Comparison of ENCODE assay signal across 30 cellular contexts in the genomic region with DNA sequence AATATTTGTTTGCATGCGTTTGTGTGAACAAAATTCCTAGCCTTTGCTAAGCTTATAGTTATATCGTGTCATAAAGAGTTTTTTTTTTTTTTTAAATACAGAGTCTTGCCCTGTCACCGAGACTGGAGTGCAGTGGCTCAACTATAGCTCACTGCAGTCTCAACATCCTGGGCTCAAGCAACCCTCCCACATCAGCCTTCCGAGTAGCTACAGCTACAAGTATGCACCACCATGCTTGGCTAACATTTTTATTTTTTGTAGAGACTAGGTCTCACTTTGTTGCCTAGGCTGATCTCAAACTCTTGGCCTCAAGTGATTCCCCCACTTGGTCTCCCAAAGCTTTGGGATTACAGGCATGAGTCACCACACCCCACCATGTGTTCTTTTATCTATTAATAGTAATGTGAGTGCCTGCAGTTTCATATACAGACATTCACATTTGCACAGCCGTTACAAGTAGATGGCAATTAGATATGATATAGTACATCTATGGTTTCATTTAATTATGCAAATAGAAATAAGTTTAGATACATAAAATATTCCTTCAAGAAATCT.
DNase-seq lines count a peak whose midpoint lies in the region; ATAC-seq and TF ChIP-seq lines count a peak whose summit lies in the region.
"Had no signal": no experiment of that assay in that cellular context is flagged by ENCODE, and none has a peak within 500 bp of the region (broad histone marks: within the 10 kb centered on the region; RNA-seq: fewer than 3 reads in every experiment).

No MANE protein-coding gene starts in this region.

- peaks cover 5% of the 10 kb centered on the region for H3K9me3 Mint-ChIP-seq in endodermal cell
- no peaks in the 10 kb centered on the region for H3K9me3 Mint-ChIP-seq in activated CD4-positive, alpha-beta memory T cell treated with anti-CD3 and anti-CD28 coated beads for 36 hours
- H3K9me3 Mint-ChIP-seq: activated CD4-positive, alpha-beta T cell treated with anti-CD3 and anti-CD28 coated beads, Interleukin-2, amount 10 ng/mL, durations not matched to agents 7 days and 5 days; activated naive CD8-positive, alpha-beta T cell treated with anti-CD3 and anti-CD28 coated beads for 36 hours; GM23338 had no signal

- no peak overlapping the region for H3K27ac Mint-ChIP-seq in endodermal cell
- no peak overlapping the region for H3K27ac Mint-ChIP-seq in activated CD4-positive, alpha-beta memory T cell treated with anti-CD3 and anti-CD28 coated beads for 36 hours
- H3K27ac Mint-ChIP-seq: activated B cell treated with CpG ODN at 0.5 μM for 24 hours; activated CD4-positive, alpha-beta T cell treated with anti-CD3 and anti-CD28 coated beads, Interleukin-2, amount 10 ng/mL, durations not matched to agents 7 days and 5 days; activated naive CD8-positive, alpha-beta T cell treated with anti-CD3 and anti-CD28 coated beads for 36 hours; GM23338; natural killer cell had no signal

- H3K4me3 Mint-ChIP-seq in endodermal cell = no peak overlapping the region
- H3K4me3 Mint-ChIP-seq in activated CD4-positive, alpha-beta memory T cell treated with anti-CD3 and anti-CD28 coated beads for 36 hours = no peak overlapping the region
- H3K4me3 Mint-ChIP-seq: activated B cell treated with CpG ODN at 0.5 μM for 24 hours; activated CD4-positive, alpha-beta T cell treated with anti-CD3 and anti-CD28 coated beads, Interleukin-2, amount 10 ng/mL, durations not matched to agents 7 days and 5 days; activated naive CD8-positive, alpha-beta T cell treated with anti-CD3 and anti-CD28 coated beads for 36 hours; GM23338; natural killer cell had no signal

- intact Hi-C loops in activated CD4-positive, alpha-beta memory T cell treated with anti-CD3 and anti-CD28 coated beads for 36 hours (cut with micrococcal nuclease) = no loop called here

- TF ChIP-seq CTCF in endodermal cell (conservative IDR thresholded peaks at IDR 0.05) = no peak

- H3K9me3 ChIP-seq in endodermal cell (ENCODE audit: control insufficient read depth, low read length) = no peaks in the 10 kb centered on the region
- H3K9me3 ChIP-seq: Peyer's patch, psoas muscle, sigmoid colon, tibial artery had no signal

- no peak overlapping the region for H3K4me3 ChIP-seq in endodermal cell (ENCODE audit: low read length)
- H3K4me3 ChIP-seq: GM23338, lung, Peyer's patch, psoas muscle, sigmoid colon, tibial artery had no signal

- no peak overlapping the region for H3K27ac ChIP-seq in endodermal cell (ENCODE audit: low read depth, low read length)
- H3K27ac ChIP-seq: Peyer's patch, psoas muscle, sigmoid colon, tibial artery had no signal

- H3K4me1 ChIP-seq in endodermal cell (ENCODE audit: control insufficient read depth, insufficient read depth, low read length) = peaks cover 4% of the 10 kb centered on the region
- H3K4me1 ChIP-seq: Peyer's patch, psoas muscle, sigmoid colon, tibial artery had no signal

- no peaks in the 10 kb centered on the region for H3K27me3 Mint-ChIP-seq in endodermal cell (ENCODE audit: insufficient read depth)
- no peaks in the 10 kb centered on the region for H3K27me3 Mint-ChIP-seq in activated CD4-positive, alpha-beta memory T cell treated with anti-CD3 and anti-CD28 coated beads for 36 hours
- H3K27me3 Mint-ChIP-seq: activated B cell treated with CpG ODN at 0.5 μM for 24 hours; activated CD4-positive, alpha-beta T cell treated with anti-CD3 and anti-CD28 coated beads, Interleukin-2, amount 10 ng/mL, durations not matched to agents 7 days and 5 days; activated naive CD8-positive, alpha-beta T cell treated with anti-CD3 and anti-CD28 coated beads for 36 hours had no signal

- no peak overlapping the region for H3K9ac ChIP-seq in endodermal cell (ENCODE audit: extremely low read depth, low read length, poor library complexity, severe bottlenecking)

- ATAC-seq in GM21447 (IDR thresholded peaks at IDR 0.05; ENCODE audit: unreplicated experiment) (no peak), GM18498 (IDR thresholded peaks at IDR 0.05; ENCODE audit: unreplicated experiment) (no peak)
- ATAC-seq: GM23338, natural killer cell, psoas muscle had no signal

- no peaks in the 10 kb centered on the region for H3K27me3 ChIP-seq in endodermal cell (ENCODE audit: control insufficient read depth, insufficient read depth, low read length, poor library complexity, severe bottlenecking)
- H3K27me3 ChIP-seq: Peyer's patch, sigmoid colon, tibial artery had no signal

- no peaks in the 10 kb centered on the region for H3K36me3 Mint-ChIP-seq in endodermal cell (ENCODE audit: low read depth)
- H3K36me3 Mint-ChIP-seq in activated CD4-positive, alpha-beta memory T cell treated with anti-CD3 and anti-CD28 coated beads for 36 hours = no peaks in the 10 kb centered on the region
- H3K36me3 Mint-ChIP-seq: activated naive CD8-positive, alpha-beta T cell treated with anti-CD3 and anti-CD28 coated beads for 36 hours; natural killer cell had no signal

- CTCF ChIA-PET in activated CD4-positive, alpha-beta memory T cell treated with anti-CD3 and anti-CD28 coated beads for 36 hours (lab: Charles Lee) = no interaction called here

- peaks cover 18% of the 10 kb centered on the region for H3K4me1 Mint-ChIP-seq in endodermal cell
- no peaks in the 10 kb centered on the region for H3K4me1 Mint-ChIP-seq in activated CD4-positive, alpha-beta memory T cell treated with anti-CD3 and anti-CD28 coated beads for 36 hours (ENCODE audit: low read depth)
- H3K4me1 Mint-ChIP-seq: activated B cell treated with CpG ODN at 0.5 μM for 24 hours; activated CD4-positive, alpha-beta T cell treated with anti-CD3 and anti-CD28 coated beads, Interleukin-2, amount 10 ng/mL, durations not matched to agents 7 days and 5 days; activated naive CD8-positive, alpha-beta T cell treated with anti-CD3 and anti-CD28 coated beads for 36 hours; natural killer cell had no signal

- POLR2A ChIA-PET in activated CD4-positive, alpha-beta memory T cell treated with anti-CD3 and anti-CD28 coated beads for 36 hours (lab: Charles Lee) = no interaction called here

- DNase-seq in DMS 273 (lab: John Stamatoyannopoulos, UW; ENCODE audit: unreplicated experiment) = peak; percentile 57
- DNase-seq in DMS53 treated with DMSO at 0.1 percent for 48 hours (lab: John Stamatoyannopoulos, UW; ENCODE audit: unreplicated experiment) = peak; percentile 1
- DNase-seq in NCI-H69 (lab: John Stamatoyannopoulos, UW) = peak; percentile 74
- peak; percentile 44 for DNase-seq in endodermal cell
- DNase-seq in activated CD4-positive, alpha-beta memory T cell treated with anti-CD3 and anti-CD28 coated beads for 36 hours = no peak
- DNase-seq: activated B cell treated with CpG ODN at 0.5 μM for 24 hours; activated CD4-positive, alpha-beta T cell treated with anti-CD3 and anti-CD28 coated beads, Interleukin-2, amount 10 ng/mL, durations not matched to agents 7 days and 5 days; activated effector memory CD4-positive, alpha-beta T cell treated with Interleukin-2 at 50 U/mL for 16 hours; activated naive CD8-positive, alpha-beta T cell treated with anti-CD3 and anti-CD28 coated beads for 36 hours; activated T-cell treated with anti-CD3 and anti-CD28 coated beads, Interleukin-2, amount 50 U/mL, for 1 hour; anterior cingulate cortex; DMS79; GDM1; hypothalamus; natural killer cell; NCI-H1105 treated with DMSO at 0.1 percent for 48 hours; NCI-H2029 treated with DMSO at 0.1 percent for 48 hours; NCI-H345; occipital lobe; Peyer's patch; psoas muscle; SIG-M5; sigmoid colon; stimulated activated CD4-positive, alpha-beta T cell treated with anti-CD3 and anti-CD28 coated beads, Interleukin-4, amount 100 ng/mL, for 24 hours; T1000; tibial artery had no signal

- WGBS in endodermal cell (ENCODE audit: insufficient coverage in 1 of 2, insufficient read length in 1 of 2), 2 experiments = 90 to 95% methylated on average over 2 to 4 of the region's 5 CpGs

- no peaks in the 10 kb centered on the region for H3K36me3 ChIP-seq in endodermal cell (ENCODE audit: control insufficient read depth, insufficient read depth, low read length)
- H3K36me3 ChIP-seq: Peyer's patch, sigmoid colon, tibial artery had no signal
